14 cellular contexts compared by ENCODE assay signal in the genomic region with DNA sequence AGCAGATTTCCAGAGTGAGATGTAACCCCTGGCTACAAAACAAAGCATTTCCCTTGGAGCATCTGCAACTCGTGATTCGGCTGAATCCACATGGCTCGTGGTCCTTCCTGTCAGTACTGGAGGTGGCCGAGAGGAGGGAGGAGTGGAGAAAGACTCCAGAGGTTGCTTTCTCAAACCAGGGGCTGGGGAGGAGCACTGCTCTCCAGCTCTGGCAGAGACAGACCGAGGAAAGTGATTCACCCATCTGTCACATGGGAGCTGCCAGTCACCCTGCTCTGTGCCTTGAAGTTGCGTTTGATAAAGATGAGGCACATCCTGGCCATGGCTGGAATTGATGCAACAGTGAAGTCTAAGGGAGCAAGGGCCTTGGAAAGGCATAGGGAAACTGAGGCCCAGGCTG.
DNase-seq lines count a peak whose midpoint lies in the region; ATAC-seq and TF ChIP-seq lines count a peak whose summit lies in the region.
"Had no signal": no experiment of that assay in that cellular context is flagged by ENCODE, and none has a peak within 500 bp of the region (broad histone marks: within the 10 kb centered on the region; RNA-seq: fewer than 3 reads in every experiment).

No MANE protein-coding gene starts in this region.

- no peak overlapping the region for H4K8ac ChIP-seq in mesendoderm (ENCODE audit: low read depth, low read length)

- no peak overlapping the region for H3K9ac ChIP-seq in mesendoderm (ENCODE audit: low read length)

- WGBS in mesendoderm (ENCODE audit: extremely low coverage, insufficient coverage, low lambda C conversion rate) = no CpG with 5 or more reads among the region's 6 CpGs

- H3K79me1 ChIP-seq in mesendoderm (ENCODE audit: low read length) = peaks cover 3% of the 10 kb centered on the region

- no peak overlapping the region for H3K18ac ChIP-seq in mesendoderm (ENCODE audit: low read length)

- no peak overlapping the region for H4K5ac ChIP-seq in mesendoderm (ENCODE audit: low read length)

- H3K4me2 ChIP-seq in mesendoderm (ENCODE audit: low read length) = no peak overlapping the region

- H2BK5ac ChIP-seq in mesendoderm (ENCODE audit: low read length) = peak overlapping the region; percentile 79

- peak; percentile 75; the same call in 1 of the 2 replicates for ATAC-seq in Panc1
- ATAC-seq: gastroesophageal sphincter, right lobe of liver had no signal

- peaks cover 0 to 4% (median 0%) of the 10 kb centered on the region in 3 donors for H3K36me3 Mint-ChIP-seq in immature natural killer cell
- H3K36me3 Mint-ChIP-seq: naive B cell had no signal

- peak overlapping the region; percentile 99 for H2AK5ac ChIP-seq in mesendoderm (ENCODE audit: low read length)

- no peak overlapping the region for H2BK120ac ChIP-seq in mesendoderm (ENCODE audit: low read depth, low read length)

- H3K79me2 ChIP-seq in mesendoderm (ENCODE audit: control insufficient read depth, insufficient read depth, low read length) = no peaks in the 10 kb centered on the region

- H3K56ac ChIP-seq in mesendoderm (ENCODE audit: low read length) = no peak overlapping the region

- H3K27me3 ChIP-seq in Panc1 (ENCODE audit: control insufficient read depth, insufficient read depth, low read length) = no peaks in the 10 kb centered on the region
- no peaks in the 10 kb centered on the region for H3K27me3 ChIP-seq in mesendoderm (ENCODE audit: insufficient read depth, low read length, poor library complexity)
- H3K27me3 ChIP-seq in A673 (replicated peaks; ENCODE audit: insufficient read depth, low read depth, low read length, poor library complexity) = no peaks in the 10 kb centered on the region
- H3K27me3 ChIP-seq: gastroesophageal sphincter, right lobe of liver had no signal

- H3K4me3 ChIP-seq in Panc1 (ENCODE audit: low read depth in 2 of 2, low read length in 2 of 2) = no peak overlapping the region
- H3K4me3 ChIP-seq in mesendoderm (ENCODE audit: low read length) = no peak overlapping the region
- no peak overlapping the region for H3K4me3 ChIP-seq in A673 (ENCODE audit: low read depth, low read length, poor library complexity, severe bottlenecking)
- H3K4me3 ChIP-seq: gastroesophageal sphincter, right lobe of liver had no signal

- H3K27ac ChIP-seq in Panc1 (ENCODE audit: low read length) (no peak overlapping the region), mesendoderm (ENCODE audit: low read depth, low read length) (no peak overlapping the region), A673 (ENCODE audit: low read depth, low read length, poor library complexity, severe bottlenecking) (no peak overlapping the region)
- H3K27ac ChIP-seq: gastroesophageal sphincter, right lobe of liver had no signal

- intact Hi-C loops in Panc1 (cut with micrococcal nuclease; ENCODE audit: unreplicated experiment) (no loop called here), A673 (cut with micrococcal nuclease; ENCODE audit: unreplicated experiment) (no loop called here)

- CTCF ChIA-PET in Panc1 (lab: Charles Lee) (no interaction called here), A673 (lab: Charles Lee) (no interaction called here)

- peaks cover 4 to 7% (median 7%) of the 10 kb centered on the region in 3 donors for H3K27me3 Mint-ChIP-seq in immature natural killer cell (ENCODE audit: low read depth in 3 of 3)

- no peaks in the 10 kb centered on the region for H3K4me1 Mint-ChIP-seq in immature natural killer cell
- H3K4me1 Mint-ChIP-seq: naive B cell had no signal

- H3K23ac ChIP-seq in mesendoderm (ENCODE audit: low read length) = no peak overlapping the region

- in situ Hi-C loops in Panc1 (cut with HindIII; ENCODE audit: low pct_unique_long_range_greater_than_20kb, low sequenced_read_pairs) = no loop called here

- DNase-seq in EL (peak; percentile 86), Panc1 (ENCODE audit: low read depth, low spot score) (peak; percentile 69), dermis microvascular lymphatic vessel endothelial cell (ENCODE audit: low read depth in 2 of 2) (peak; percentile 15 to 61), mesendoderm (no peak), NCI-H2196 treated with DMSO at 0.1 percent for 48 hours (lab: John Stamatoyannopoulos, UW; ENCODE audit: unreplicated experiment) (no peak), A673 (ENCODE audit: low spot score) (no peak), DMS 273 (lab: John Stamatoyannopoulos, UW; ENCODE audit: unreplicated experiment) (no peak), immature natural killer cell (no peak)
- DNase-seq: activated naive CD4-positive, alpha-beta T cell treated with Interleukin-2 at 50 U/mL for 16 hours; Calu3; MM.1S; naive B cell; right lobe of liver had no signal

- no peaks in the 10 kb centered on the region for H3K9me3 ChIP-seq in Panc1 (ENCODE audit: control insufficient read depth, insufficient read depth, low read depth, low read length)
- H3K9me3 ChIP-seq in A673 (ENCODE audit: low read depth, low read length, poor library complexity, severe bottlenecking) = no peaks in the 10 kb centered on the region
- H3K9me3 ChIP-seq: gastroesophageal sphincter, right lobe of liver had no signal

- no peaks in the 10 kb centered on the region for H3K9me3 Mint-ChIP-seq in immature natural killer cell
- H3K9me3 Mint-ChIP-seq: naive B cell had no signal

- no peaks in the 10 kb centered on the region for H3K36me3 ChIP-seq in Panc1 (ENCODE audit: control insufficient read depth, insufficient read depth, low read length)
- H3K36me3 ChIP-seq in mesendoderm (ENCODE audit: control insufficient read depth, insufficient read depth, low read length) = no peaks in the 10 kb centered on the region
- no peaks in the 10 kb centered on the region for H3K36me3 ChIP-seq in A673 (ENCODE audit: insufficient read depth, low read length, poor library complexity, severe bottlenecking)
- H3K36me3 ChIP-seq: gastroesophageal sphincter, right lobe of liver had no signal

- no peak overlapping the region for H3K4me3 Mint-ChIP-seq in immature natural killer cell
- H3K4me3 Mint-ChIP-seq: naive B cell had no signal

- POLR2A ChIA-PET in Panc1 (lab: Charles Lee) = no interaction called here
- POLR2A ChIA-PET in A673 (lab: Charles Lee; ENCODE audit: low non-redundant PET) = no interaction called here

- no peak overlapping the region for H2BK15ac ChIP-seq in mesendoderm (replicated peaks; ENCODE audit: low read depth)

- BruUV-seq in Panc1 (replicated peaks; lab: Mats Ljungman, UMichigan) (no TSS peak), A673 (replicated peaks; lab: Mats Ljungman, UMichigan) (no TSS peak)

- peak overlapping the region; percentile 56 for H3K4ac ChIP-seq in mesendoderm (ENCODE audit: low read depth, low read length)

- TF ChIP-seq CTCF in Panc1 (IDR thresholded peaks at IDR 0.05) = no peak
- TF ChIP-seq CTCF in A673 (conservative IDR thresholded peaks at IDR 0.05; ENCODE audit: low read depth, low read length) = no peak

- H3K4me1 ChIP-seq in Panc1 (ENCODE audit: control insufficient read depth, insufficient read depth, low read length) (no peaks in the 10 kb centered on the region), mesendoderm (ENCODE audit: control insufficient read depth, low read depth, low read length) (peaks cover 24% of the 10 kb centered on the region), A673 (ENCODE audit: insufficient read depth, low read length, poor library complexity, severe bottlenecking) (no peaks in the 10 kb centered on the region)
- H3K4me1 ChIP-seq: right lobe of liver had no signal

- H3K27ac Mint-ChIP-seq in immature natural killer cell = no peak overlapping the region
- H3K27ac Mint-ChIP-seq: naive B cell had no signal

Comparison
In these comparisons a context has a peak if more than half of its experiments do, and no peak if none do; other contexts are left out.
1. DNase-seq: peak in EL (single experiment), Panc1 (single experiment) and dermis microvascular lymphatic vessel endothelial cell (2 of 2); none in mesendoderm (single experiment), NCI-H2196 treated with DMSO at 0.1 percent for 48 hours (single experiment), A673 (single experiment), DMS 273 (single experiment) and immature natural killer cell (0 of 3).